ENCODE assay signal across 10 cellular contexts in genomic region chr14:91376547-91377477, GRCh38. TPM values are rescaled to one million over a fixed set of nuclear protein-coding genes. Genes with fewer than 3 reads are reported as not detected.
A peak's percentile ranks its signal among the peaks of the same experiment; 100 is the strongest.
DNase-seq lines count a peak whose midpoint lies in the region; ATAC-seq and TF ChIP-seq lines count a peak whose summit lies in the region.
"Had no signal": no experiment of that assay in that cellular context is flagged by ENCODE, and none has a peak within 500 bp of the region (broad histone marks: within the 10 kb centered on the region; RNA-seq: fewer than 3 reads in every experiment).

No MANE protein-coding gene starts in this region.

- peak overlapping the region; percentile 12 for H3K27ac Mint-ChIP-seq in activated T-cell treated with anti-CD3 and anti-CD28 coated beads, Interleukin-2, amount 50 U/mL, for 72 hours

- H3K27me3 Mint-ChIP-seq in activated T-cell treated with anti-CD3 and anti-CD28 coated beads, Interleukin-2, amount 50 U/mL, for 72 hours (ENCODE audit: low read depth), result no peaks in the 10 kb centered on the region

- in situ Hi-C loops in brain microvascular endothelial cell (cut with HindIII; ENCODE audit: low pct_ligation_motif_present, low sequenced_read_pairs), result no loop called here

- TF ChIP-seq CTCF in neural cell (IDR thresholded peaks at IDR 0.05; ENCODE audit: poor library complexity, severe bottlenecking), result no peak
- no peak for TF ChIP-seq CTCF in brain microvascular endothelial cell (IDR thresholded peaks at IDR 0.05; ENCODE audit: low read depth, low read length, missing control alignments)

- no peak for TF ChIP-seq RAD21 in neural cell (conservative IDR thresholded peaks at IDR 0.05)

- no peak for ATAC-seq in activated T-cell treated with anti-CD3 and anti-CD28 coated beads, Interleukin-2, amount 50 U/mL, for 72 hours (replicated peaks in 1 of 2)

- H3F3A ChIP-seq in neural cell (ENCODE audit: insufficient read depth, low read length, poor library complexity, severe bottlenecking), result no peaks in the 10 kb centered on the region

- DNase-seq in NCI-H2227 (lab: John Stamatoyannopoulos, UW; ENCODE audit: unreplicated experiment) (peak; percentile 63), NCI-H2227 treated with DMSO at 0.1 percent for 48 hours (lab: John Stamatoyannopoulos, UW) (no peak), NCI-H2029 (lab: John Stamatoyannopoulos, UW) (peak; percentile 36), brain microvascular endothelial cell (no peak), HCEC 1CT (no peak), OCI-M2 (lab: John Stamatoyannopoulos, UW; ENCODE audit: unreplicated experiment) (no peak)
- DNase-seq in activated T-cell treated with anti-CD3 and anti-CD28 coated beads, Interleukin-2, amount 50 U/mL, for 72 hours, result no peak
- DNase-seq: Right ventricle myocardium superior, upper lobe of left lung had no signal

- H3K4me3 Mint-ChIP-seq in activated T-cell treated with anti-CD3 and anti-CD28 coated beads, Interleukin-2, amount 50 U/mL, for 72 hours, result peak overlapping the region; percentile 45 to 69

- no peak overlapping the region for H2AFZ ChIP-seq in neural cell (ENCODE audit: low read depth, low read length)

- no peaks in the 10 kb centered on the region for H4K20me1 ChIP-seq in neural cell (ENCODE audit: insufficient read depth)

- H3K4me1 Mint-ChIP-seq in activated T-cell treated with anti-CD3 and anti-CD28 coated beads, Interleukin-2, amount 50 U/mL, for 72 hours (ENCODE audit: low read depth), result peaks cover 98% of the 10 kb centered on the region

- no peaks in the 10 kb centered on the region for H3K9me2 ChIP-seq in neural cell (ENCODE audit: insufficient read depth, low read length)

- H3K9ac ChIP-seq in neural cell (ENCODE audit: low read length), result peak overlapping the region; percentile 47

- H3K27me3 ChIP-seq in neural cell (ENCODE audit: insufficient read depth, low read depth, low read length), result no peaks in the 10 kb centered on the region
- no peaks in the 10 kb centered on the region for H3K27me3 ChIP-seq in brain microvascular endothelial cell (replicated peaks)
- H3K27me3 ChIP-seq: upper lobe of left lung had no signal

- H3K36me3 ChIP-seq in neural cell (ENCODE audit: insufficient read depth, low read length) (no peaks in the 10 kb centered on the region), brain microvascular endothelial cell (replicated peaks) (no peaks in the 10 kb centered on the region)
- H3K36me3 ChIP-seq: upper lobe of left lung had no signal

- H3K79me2 ChIP-seq in neural cell (replicated peaks; ENCODE audit: insufficient read depth, low read length), result peaks cover 35% of the 10 kb centered on the region

- no peaks in the 10 kb centered on the region for H3K9me3 Mint-ChIP-seq in activated T-cell treated with anti-CD3 and anti-CD28 coated beads, Interleukin-2, amount 50 U/mL, for 72 hours

- peaks cover 0 to 4% of the 10 kb centered on the region in 2 donors for H3K36me3 Mint-ChIP-seq in activated T-cell treated with anti-CD3 and anti-CD28 coated beads, Interleukin-2, amount 50 U/mL, for 72 hours (ENCODE audit: insufficient read depth in 2 of 2)

- H3K4me3 ChIP-seq in neural cell (ENCODE audit: low read length), result peak overlapping the region; percentile 2
- H3K4me3 ChIP-seq in brain microvascular endothelial cell (ENCODE audit: low read depth, low read length), result no peak overlapping the region
- H3K4me3 ChIP-seq: upper lobe of left lung had no signal

- peak; percentile 72 for TF ChIP-seq EP300 in neural cell (conservative IDR thresholded peaks at IDR 0.05; ENCODE audit: poor library complexity, severe bottlenecking)

- no peaks in the 10 kb centered on the region for H3K9me3 ChIP-seq in neural cell (ENCODE audit: low read length)
- H3K9me3 ChIP-seq: upper lobe of left lung had no signal

- H3K4me2 ChIP-seq in neural cell (ENCODE audit: low read length), result no peak overlapping the region

- H3K27ac ChIP-seq in neural cell (ENCODE audit: low read length) (peak overlapping the region; percentile 74), brain microvascular endothelial cell (no peak overlapping the region)

TF ChIP-seq in neural cell, 6 proteins besides CTCF, POLR2A, EP300 and RAD21:
- TF ChIP-seq TAF1 (IDR thresholded peaks at IDR 0.05; ENCODE audit: low read depth), result peak; percentile 6
- peak; percentile 48 for TF ChIP-seq MXI1 (conservative IDR thresholded peaks at IDR 0.05; ENCODE audit: poor library complexity, severe bottlenecking)
- TF ChIP-seq SMC3 (conservative IDR thresholded peaks at IDR 0.05; ENCODE audit: poor library complexity), result peak; percentile 35
- peak; percentile 92 for TF ChIP-seq POLR2AphosphoS5 (IDR thresholded peaks at IDR 0.05)
- TF ChIP-seq EZH2 (IDR thresholded peaks at IDR 0.05; ENCODE audit: borderline replicate concordance, insufficient read depth, low read length, poor library complexity, severe bottlenecking), result no peak
- TF ChIP-seq REST (IDR thresholded peaks at IDR 0.05; ENCODE audit: borderline replicate concordance), result peak; percentile 50

RNA-seq across cellular contexts. Expression of gene CCDC88C, which starts 40.8 kb away (rescaled TPM):
- 100 to 1,000 TPM; 103 to 111 TPM for total RNA-seq in activated T-cell treated with anti-CD3 and anti-CD28 coated beads, Interleukin-2, amount 50 U/mL, for 72 hours
- polyA plus RNA-seq in neural cell, result 20.1 and 33.8 TPM in 2 replicates
- polyA minus RNA-seq in neural cell, result 67.4 and 72.3 TPM in 2 replicates

Comparison
In these comparisons a context has a peak if more than half of its experiments do, and no peak if none do; other contexts are left out.
1. DNase-seq: peak in NCI-H2227 (single experiment) and NCI-H2029 (single experiment); none in NCI-H2227 treated with DMSO at 0.1 percent for 48 hours (single experiment), activated T-cell treated with anti-CD3 and anti-CD28 coated beads, Interleukin-2, amount 50 U/mL, for 72 hours (0 of 2), brain microvascular endothelial cell (single experiment), HCEC 1CT (single experiment) and OCI-M2 (single experiment).